In genomic region chr11:86558841-86559240, GRCh38 we compare ENCODE assay signal across 14 cellular contexts.
DNase-seq lines count a peak whose midpoint lies in the region; TF ChIP-seq lines count a peak whose summit lies in the region.
"Had no signal": no experiment of that assay in that cellular context is flagged by ENCODE, and none has a peak within 500 bp of the region (broad histone marks: within the 10 kb centered on the region; RNA-seq: fewer than 3 reads in every experiment).

No MANE protein-coding gene starts in this region.

- intact Hi-C loops in thyroid gland (cut with DNase I) = no loop called here

- DNase-seq in epithelial cell of prostate (ENCODE audit: low read depth, low spot score) (no peak), thyroid gland (no peak), NCI-H446 treated with DMSO at 0.1 percent for 48 hours (lab: John Stamatoyannopoulos, UW) (no peak), NCI-H1930 (lab: John Stamatoyannopoulos, UW) (no peak), HuH-7 (ENCODE audit: low spot score) (no peak), NCI-H510A (lab: John Stamatoyannopoulos, UW) (no peak)
- DNase-seq: activated B cell treated with CpG ODN at 0.5 μM for 24 hours; naive thymus-derived CD8-positive, alpha-beta T cell; NCI-H187 treated with DMSO at 0.1 percent for 48 hours; NCI-H748 treated with DMSO at 0.1 percent for 48 hours had no signal

- H3K27me3 Mint-ChIP-seq in nephron (ENCODE audit: low read depth) = no peaks in the 10 kb centered on the region
- H3K27me3 Mint-ChIP-seq: activated B cell treated with CpG ODN at 0.5 μM for 24 hours had no signal

- H3K27ac ChIP-seq in adipose tissue (ENCODE audit: low read depth, low read length) (peak overlapping the region; percentile 76), epithelial cell of prostate (peak overlapping the region; percentile 28), thyroid gland (peak overlapping the region; percentile 40 to 63 (median 56))
- H3K27ac ChIP-seq: BLaER1 had no signal

- H3K9me3 ChIP-seq in thyroid gland = no peaks in the 10 kb centered on the region
- H3K9me3 ChIP-seq: BLaER1, MG63 had no signal

- TF ChIP-seq CTCF in nephron (IDR thresholded peaks at IDR 0.05; ENCODE audit: unreplicated experiment in 3 of 3) (no peak), thyroid gland (IDR thresholded peaks at IDR 0.05) (no peak)

- TF ChIP-seq POLR2A in thyroid gland (IDR thresholded peaks at IDR 0.05) = no peak

- H3K36me3 Mint-ChIP-seq in nephron (ENCODE audit: low read depth) = no peaks in the 10 kb centered on the region

- H3K4me3 ChIP-seq in thyroid gland (replicated peaks in 1 of 3) = no peak overlapping the region
- H3K4me3 ChIP-seq: BLaER1, MG63 had no signal

- H3K4me1 Mint-ChIP-seq in nephron = peaks cover 35% of the 10 kb centered on the region
- H3K4me1 Mint-ChIP-seq: activated B cell treated with CpG ODN at 0.5 μM for 24 hours; naive thymus-derived CD8-positive, alpha-beta T cell had no signal

- H3K36me3 ChIP-seq in thyroid gland = no peaks in the 10 kb centered on the region
- H3K36me3 ChIP-seq: BLaER1, MG63 had no signal

- no peak overlapping the region for H3K4me3 Mint-ChIP-seq in nephron
- H3K4me3 Mint-ChIP-seq: activated B cell treated with CpG ODN at 0.5 μM for 24 hours; naive thymus-derived CD8-positive, alpha-beta T cell had no signal

- peaks cover 22% of the 10 kb centered on the region for H3K9me3 Mint-ChIP-seq in nephron

- H3K27me3 ChIP-seq in thyroid gland = no peaks in the 10 kb centered on the region
- H3K27me3 ChIP-seq: BLaER1, MG63 had no signal

- H3K4me1 ChIP-seq in thyroid gland = peaks cover 21 to 22% of the 10 kb centered on the region in 2 donors
- H3K4me1 ChIP-seq: BLaER1 had no signal

- 93 to 97% (median 95%) methylated on average over 2 of the region's 2 CpGs for WGBS in adipose tissue, 3 donors
- 100% methylated on average over 2 of the region's 2 CpGs for WGBS in thyroid gland, 2 donors

- H3K27ac Mint-ChIP-seq in nephron = peak overlapping the region; percentile 81 to 95 (median 86)
- H3K27ac Mint-ChIP-seq: activated B cell treated with CpG ODN at 0.5 μM for 24 hours; naive thymus-derived CD8-positive, alpha-beta T cell had no signal
